Comparison of ENCODE assay signal across 2 cellular contexts in genomic region chr17:45992904-45993303, GRCh38.
TF ChIP-seq lines count a peak whose summit lies in the region.

No MANE protein-coding gene starts in this region.

TF ChIP-seq in HCT116, 20 proteins besides CTCF, POLR2A, EP300 and RAD21:
- TF ChIP-seq CEBPB (IDR thresholded peaks at IDR 0.05; ENCODE audit: low read depth) (no peak), EZH2 (IDR thresholded peaks at IDR 0.05) (no peak), CBX3 (IDR thresholded peaks at IDR 0.05; ENCODE audit: low read depth) (no peak), JUND (IDR thresholded peaks at IDR 0.05) (no peak), ATF3 (IDR thresholded peaks at IDR 0.05) (no peak), POLR2AphosphoS5 (IDR thresholded peaks at IDR 0.05; ENCODE audit: low read depth, low read length) (no peak)

TF ChIP-seq in HepG2, 621 proteins besides CTCF, POLR2A, EP300 and RAD21:
- TF ChIP-seq ZNF264 (CRISPR knock-in tag; IDR thresholded peaks at IDR 0.05) (no peak), SNAPC2 (CRISPR knock-in tag; IDR thresholded peaks at IDR 0.05) (no peak), ZNF280B (CRISPR knock-in tag; IDR thresholded peaks at IDR 0.05; ENCODE audit: borderline replicate concordance) (peak; percentile 53; the same call in 1 of the 2 replicates), YY1 (IDR thresholded peaks at IDR 0.05; ENCODE audit: insufficient read depth, insufficient replicate concordance, low read depth, low read length) (peak; percentile 21), ZNF329 (CRISPR knock-in tag; IDR thresholded peaks at IDR 0.05; ENCODE audit: low read depth) (no peak), ZNF768 (CRISPR knock-in tag; IDR thresholded peaks at IDR 0.05) (peak; percentile 29; the same call in 1 of the 2 replicates), SMAD1 (CRISPR knock-in tag; IDR thresholded peaks at IDR 0.05; ENCODE audit: borderline replicate concordance, low read depth) (no peak), ZNF569 (CRISPR knock-in tag; IDR thresholded peaks at IDR 0.05; ENCODE audit: borderline replicate concordance) (no peak), PHF21A (CRISPR knock-in tag; IDR thresholded peaks at IDR 0.05) (no peak)
- TF ChIP-seq, protein P1, sequence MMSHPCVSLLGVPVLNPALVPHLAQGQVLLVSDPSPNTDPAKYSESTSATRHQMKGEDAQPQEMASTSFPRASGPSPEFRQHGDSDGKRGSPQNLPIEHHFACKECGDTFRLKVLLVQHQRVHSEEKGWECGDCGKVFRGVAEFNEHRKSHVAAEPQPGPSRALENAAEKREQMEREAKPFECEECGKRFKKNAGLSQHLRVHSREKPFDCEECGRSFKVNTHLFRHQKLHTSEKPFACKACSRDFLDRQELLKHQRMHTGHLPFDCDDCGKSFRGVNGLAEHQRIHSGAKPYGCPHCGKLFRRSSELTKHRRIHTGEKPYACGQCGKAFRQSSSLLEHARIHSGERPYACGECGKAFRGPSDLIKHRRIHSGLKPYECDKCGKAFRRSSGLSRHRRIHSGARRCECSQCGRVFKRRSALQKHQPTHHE (CRISPR knock-in tag; IDR thresholded peaks at IDR 0.05; ENCODE audit: borderline replicate concordance), result no peak
- TF ChIP-seq, protein P2, sequence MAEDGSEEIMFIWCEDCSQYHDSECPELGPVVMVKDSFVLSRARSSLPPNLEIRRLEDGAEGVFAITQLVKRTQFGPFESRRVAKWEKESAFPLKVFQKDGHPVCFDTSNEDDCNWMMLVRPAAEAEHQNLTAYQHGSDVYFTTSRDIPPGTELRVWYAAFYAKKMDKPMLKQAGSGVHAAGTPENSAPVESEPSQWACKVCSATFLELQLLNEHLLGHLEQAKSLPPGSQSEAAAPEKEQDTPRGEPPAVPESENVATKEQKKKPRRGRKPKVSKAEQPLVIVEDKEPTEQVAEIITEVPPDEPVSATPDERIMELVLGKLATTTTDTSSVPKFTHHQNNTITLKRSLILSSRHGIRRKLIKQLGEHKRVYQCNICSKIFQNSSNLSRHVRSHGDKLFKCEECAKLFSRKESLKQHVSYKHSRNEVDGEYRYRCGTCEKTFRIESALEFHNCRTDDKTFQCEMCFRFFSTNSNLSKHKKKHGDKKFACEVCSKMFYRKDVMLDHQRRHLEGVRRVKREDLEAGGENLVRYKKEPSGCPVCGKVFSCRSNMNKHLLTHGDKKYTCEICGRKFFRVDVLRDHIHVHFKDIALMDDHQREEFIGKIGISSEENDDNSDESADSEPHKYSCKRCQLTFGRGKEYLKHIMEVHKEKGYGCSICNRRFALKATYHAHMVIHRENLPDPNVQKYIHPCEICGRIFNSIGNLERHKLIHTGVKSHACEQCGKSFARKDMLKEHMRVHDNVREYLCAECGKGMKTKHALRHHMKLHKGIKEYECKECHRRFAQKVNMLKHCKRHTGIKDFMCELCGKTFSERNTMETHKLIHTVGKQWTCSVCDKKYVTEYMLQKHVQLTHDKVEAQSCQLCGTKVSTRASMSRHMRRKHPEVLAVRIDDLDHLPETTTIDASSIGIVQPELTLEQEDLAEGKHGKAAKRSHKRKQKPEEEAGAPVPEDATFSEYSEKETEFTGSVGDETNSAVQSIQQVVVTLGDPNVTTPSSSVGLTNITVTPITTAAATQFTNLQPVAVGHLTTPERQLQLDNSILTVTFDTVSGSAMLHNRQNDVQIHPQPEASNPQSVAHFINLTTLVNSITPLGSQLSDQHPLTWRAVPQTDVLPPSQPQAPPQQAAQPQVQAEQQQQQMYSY (CRISPR knock-in tag; IDR thresholded peaks at IDR 0.05), result peak; percentile 98
- TF ChIP-seq, protein P3, sequence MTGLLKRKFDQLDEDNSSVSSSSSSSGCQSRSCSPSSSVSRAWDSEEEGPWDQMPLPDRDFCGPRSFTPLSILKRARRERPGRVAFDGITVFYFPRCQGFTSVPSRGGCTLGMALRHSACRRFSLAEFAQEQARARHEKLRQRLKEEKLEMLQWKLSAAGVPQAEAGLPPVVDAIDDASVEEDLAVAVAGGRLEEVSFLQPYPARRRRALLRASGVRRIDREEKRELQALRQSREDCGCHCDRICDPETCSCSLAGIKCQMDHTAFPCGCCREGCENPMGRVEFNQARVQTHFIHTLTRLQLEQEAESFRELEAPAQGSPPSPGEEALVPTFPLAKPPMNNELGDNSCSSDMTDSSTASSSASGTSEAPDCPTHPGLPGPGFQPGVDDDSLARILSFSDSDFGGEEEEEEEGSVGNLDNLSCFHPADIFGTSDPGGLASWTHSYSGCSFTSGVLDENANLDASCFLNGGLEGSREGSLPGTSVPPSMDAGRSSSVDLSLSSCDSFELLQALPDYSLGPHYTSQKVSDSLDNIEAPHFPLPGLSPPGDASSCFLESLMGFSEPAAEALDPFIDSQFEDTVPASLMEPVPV (CRISPR knock-in tag; IDR thresholded peaks at IDR 0.05), result no peak
